In the genomic region with DNA sequence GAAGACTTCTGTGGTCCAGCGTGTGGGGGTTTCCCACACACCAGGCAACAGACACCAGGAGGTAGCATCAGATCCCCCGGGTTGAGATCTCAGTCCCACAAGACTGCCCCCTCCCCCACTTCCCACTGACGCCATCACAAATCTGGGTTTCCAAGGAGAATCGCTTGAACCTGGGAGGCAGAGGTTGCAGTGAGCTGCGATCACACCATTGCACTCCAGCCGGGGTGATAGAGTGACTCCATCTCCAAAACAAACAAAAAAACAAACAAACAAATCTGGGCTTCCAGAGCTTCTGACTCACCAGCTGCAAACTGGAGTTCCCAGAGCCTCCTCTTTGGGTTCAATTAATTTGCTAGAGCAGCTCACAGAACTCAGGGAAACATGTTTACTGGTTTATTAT, we compare ENCODE assay signal across 22 cellular contexts. TPM values are rescaled to one million over a fixed set of nuclear protein-coding genes. Genes with fewer than 3 reads are reported as not detected.
DNase-seq lines count a peak whose midpoint lies in the region; TF ChIP-seq lines count a peak whose summit lies in the region.
"Had no signal": no experiment of that assay in that cellular context is flagged by ENCODE, and none has a peak within 500 bp of the region (broad histone marks: within the 10 kb centered on the region; RNA-seq: fewer than 3 reads in every experiment).

No MANE protein-coding gene starts in this region.

- H3K4me3 ChIP-seq in fibroblast of villous mesenchyme (ENCODE audit: low read depth, low read length) = no peak overlapping the region
- H3K4me3 ChIP-seq: breast epithelium, dorsolateral prefrontal cortex, gastrocnemius medialis had no signal

- H3K27me3 Mint-ChIP-seq in type B pancreatic cell = peaks cover 3% of the 10 kb centered on the region

- peak overlapping the region; percentile 19 for H3K4me3 Mint-ChIP-seq in type B pancreatic cell
- H3K4me3 Mint-ChIP-seq: H9 had no signal

- peaks cover 4% of the 10 kb centered on the region for H3K36me3 Mint-ChIP-seq in type B pancreatic cell

- peaks cover 5% of the 10 kb centered on the region for H3K9me3 Mint-ChIP-seq in type B pancreatic cell
- H3K9me3 Mint-ChIP-seq: activated T-helper 2 cell treated with anti-CD3 and anti-CD28 coated beads, Interferon-gamma antibody, Interleukin-2, Interleukin-4, amounts not matched to agents 10 μg/mL and 5 μg/mL and 100 μg/mL, durations not matched to agents 14 hours and 24 hours and 36 hours; H9 had no signal

- DNase-seq in M059J (ENCODE audit: low read depth) (peak; percentile 46), fibroblast of villous mesenchyme (ENCODE audit: low read depth) (peak; percentile 54), type B pancreatic cell (ENCODE audit: extremely low spot score, unreplicated experiment) (no peak), AML-193 (lab: John Stamatoyannopoulos, UW) (no peak)
- DNase-seq in activated CD8-positive, alpha-beta memory T cell treated with anti-CD3 and anti-CD28 coated beads, Interleukin-2, amount 50 U/mL, for 4 hours = no peak
- DNase-seq in activated CD4-positive, alpha-beta T cell treated with anti-CD3 and anti-CD28 coated beads, Interleukin-2, amount 50 U/mL, for 1 hour = no peak
- DNase-seq: gastrocnemius medialis; GDM1; H9; kidney glomerular epithelial cell; NCI-H1436; NCI-H2171; NCI-H526 treated with DMSO at 0.1 percent for 48 hours; small intestine; stimulated activated CD4-positive, alpha-beta T cell treated with anti-CD3 and anti-CD28 coated beads, Interleukin-4, amount 100 ng/mL, for 4 hours had no signal

- peaks cover 5% of the 10 kb centered on the region for H3K4me1 Mint-ChIP-seq in type B pancreatic cell (ENCODE audit: unreplicated experiment)

- TF ChIP-seq CTCF in fibroblast of villous mesenchyme (IDR thresholded peaks at IDR 0.05; ENCODE audit: insufficient read depth, low read depth, low read length) = no peak
- TF ChIP-seq CTCF in type B pancreatic cell (conservative IDR thresholded peaks at IDR 0.05) = no peak

- H3K27ac Mint-ChIP-seq in type B pancreatic cell = peak overlapping the region; percentile 97
- H3K27ac Mint-ChIP-seq: activated T-helper 2 cell treated with anti-CD3 and anti-CD28 coated beads, Interferon-gamma antibody, Interleukin-2, Interleukin-4, amounts not matched to agents 10 μg/mL and 5 μg/mL and 100 μg/mL, durations not matched to agents 14 hours and 24 hours and 36 hours had no signal

RNA-seq across cellular contexts. Expression of a gene that starts 4.7 kb away (rescaled TPM):
- 0.05 and 0.44 TPM in 2 replicates for total RNA-seq in M059J (2014; rRNA removed; shearing (Covaris generic))
- 4.7 and 5.8 TPM in 2 replicates for total RNA-seq in fibroblast of villous mesenchyme
- 21.0 and 54.9 TPM in 2 replicates for total RNA-seq in type B pancreatic cell (ENCODE audit: low replicate concordance)

RNA-seq across cellular contexts. Expression of a gene that starts 40.6 kb away (rescaled TPM):
- not detected in 2 replicates for total RNA-seq in M059J (2014; rRNA removed; shearing (Covaris generic))
- total RNA-seq in fibroblast of villous mesenchyme (not detected in 2 replicates), type B pancreatic cell (ENCODE audit: low replicate concordance) (not detected in 2 replicates)
- total RNA-seq: activated T-helper 2 cell treated with anti-CD3 and anti-CD28 coated beads, Interferon-gamma antibody, Interleukin-2, Interleukin-4, amounts not matched to agents 10 μg/mL and 5 μg/mL and 100 μg/mL, durations not matched to agents 14 hours and 24 hours and 36 hours; dorsolateral prefrontal cortex; epithelial cell of proximal tubule; gastrocnemius medialis; H9; pulmonary artery endothelial cell; Right ventricle myocardium inferior; urinary bladder had no signal

RNA-seq across cellular contexts. Expression of a gene that starts 47.4 kb away (rescaled TPM):
- 6.1 and 11.8 TPM in 2 replicates for total RNA-seq in M059J (2014; rRNA removed; shearing (Covaris generic))
- 13.8 and 17.4 TPM in 2 replicates for total RNA-seq in fibroblast of villous mesenchyme
- total RNA-seq in type B pancreatic cell (ENCODE audit: low replicate concordance) = 64.8 and 86.3 TPM in 2 replicates

Comparison
In these comparisons a context has a peak if more than half of its experiments do, and no peak if none do; other contexts are left out.
1. DNase-seq: peak in M059J (single experiment) and fibroblast of villous mesenchyme (single experiment); none in type B pancreatic cell (single experiment), AML-193 (0 of 2), activated CD8-positive, alpha-beta memory T cell treated with anti-CD3 and anti-CD28 coated beads, Interleukin-2, amount 50 U/mL, for 4 hours (single experiment) and activated CD4-positive, alpha-beta T cell treated with anti-CD3 and anti-CD28 coated beads, Interleukin-2, amount 50 U/mL, for 1 hour (single experiment).